Comparison of ENCODE assay signal across 13 cellular contexts in the genomic region with DNA sequence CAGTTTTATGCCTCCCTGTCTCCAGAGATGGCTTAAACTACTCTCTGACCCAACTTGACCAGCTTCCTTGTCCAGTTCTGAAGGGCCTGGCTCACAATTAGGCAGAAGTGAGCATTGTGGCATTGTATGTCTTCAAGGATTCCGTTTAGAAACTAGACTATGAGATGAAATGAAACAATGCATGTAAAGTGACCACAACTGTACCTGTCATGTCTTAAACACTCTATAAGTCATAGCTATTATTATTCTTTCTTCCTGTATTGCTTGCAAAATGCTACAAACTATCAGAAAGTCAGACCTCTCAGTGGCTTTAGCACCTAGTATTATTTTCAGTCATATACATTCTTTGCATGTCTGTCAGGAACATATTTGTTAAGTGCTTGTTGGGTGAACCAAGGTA.
DNase-seq lines count a peak whose midpoint lies in the region; ATAC-seq and TF ChIP-seq lines count a peak whose summit lies in the region.
"Had no signal": no experiment of that assay in that cellular context is flagged by ENCODE, and none has a peak within 500 bp of the region (broad histone marks: within the 10 kb centered on the region; RNA-seq: fewer than 3 reads in every experiment).

No MANE protein-coding gene starts in this region.

- peak; percentile 78 for ATAC-seq in activated CD8-positive, alpha-beta T cell treated with anti-CD3 and anti-CD28 coated beads for 36 hours
- no peak for ATAC-seq in activated CD8-positive, alpha-beta T cell treated with anti-CD3 and anti-CD28 coated beads, Interleukin-2, amount 10 ng/mL, durations not matched to agents 7 days and 5 days
- ATAC-seq in GM21529 (IDR thresholded peaks at IDR 0.05; ENCODE audit: unreplicated experiment) (peak; percentile 95), HG03139 (IDR thresholded peaks at IDR 0.05; ENCODE audit: unreplicated experiment) (peak; percentile 91)
- ATAC-seq: A549 had no signal

- H2BK5ac ChIP-seq in trophoblast cell (ENCODE audit: low read depth, low read length, poor library complexity) = peak overlapping the region; percentile 68

- peaks cover 39% of the 10 kb centered on the region for H3K36me3 Mint-ChIP-seq in activated CD8-positive, alpha-beta T cell treated with anti-CD3 and anti-CD28 coated beads for 36 hours (ENCODE audit: low read depth)
- H3K36me3 Mint-ChIP-seq in activated CD8-positive, alpha-beta T cell treated with anti-CD3 and anti-CD28 coated beads, Interleukin-2, amount 10 ng/mL, durations not matched to agents 7 days and 5 days (ENCODE audit: low read depth) = peaks cover 18% of the 10 kb centered on the region
- H3K36me3 Mint-ChIP-seq in osteocyte (ENCODE audit: unreplicated experiment) (peaks cover 6% of the 10 kb centered on the region), immature natural killer cell (peaks cover 0 to 9% (median 0%) of the 10 kb centered on the region in 3 donors)

- peak overlapping the region; percentile 71 for H3K18ac ChIP-seq in trophoblast cell (ENCODE audit: low read length)

- DNase-seq in activated CD8-positive, alpha-beta T cell treated with anti-CD3 and anti-CD28 coated beads for 36 hours = no peak
- DNase-seq in activated CD8-positive, alpha-beta T cell treated with anti-CD3 and anti-CD28 coated beads, Interleukin-2, amount 10 ng/mL, durations not matched to agents 7 days and 5 days = no peak
- no peak for DNase-seq in trophoblast cell
- DNase-seq in osteocyte (ENCODE audit: extremely low spot score, unreplicated experiment) = no peak
- no peak for DNase-seq in middle frontal gyrus (ENCODE audit: extremely low spot score, low spot score)
- DNase-seq in immature natural killer cell = no peak
- DNase-seq: aorta, spleen, testis, WERI-Rb-1 had no signal

- no peak overlapping the region for H3K27ac Mint-ChIP-seq in activated CD8-positive, alpha-beta T cell treated with anti-CD3 and anti-CD28 coated beads for 36 hours
- H3K27ac Mint-ChIP-seq in activated CD8-positive, alpha-beta T cell treated with anti-CD3 and anti-CD28 coated beads, Interleukin-2, amount 10 ng/mL, durations not matched to agents 7 days and 5 days = no peak overlapping the region
- H3K27ac Mint-ChIP-seq in osteocyte (ENCODE audit: unreplicated experiment) (no peak overlapping the region), immature natural killer cell (no peak overlapping the region)

- no peak overlapping the region for H2AFZ ChIP-seq in trophoblast cell (ENCODE audit: insufficient read depth, low read length, poor library complexity)

- peaks cover 20% of the 10 kb centered on the region for H3K79me1 ChIP-seq in trophoblast cell (ENCODE audit: low read length)

- H3K4me1 ChIP-seq in trophoblast cell (ENCODE audit: control insufficient read depth in 1 of 2, insufficient read depth in 2 of 2, low read length in 2 of 2) = peaks cover 12 to 19% of the 10 kb centered on the region in 2 experiments
- H3K4me1 ChIP-seq: testis had no signal

- no peak overlapping the region for H3K27ac ChIP-seq in trophoblast cell (ENCODE audit: low read depth, low read length)
- H3K27ac ChIP-seq: A549, spleen, testis, WERI-Rb-1 had no signal

- no peak overlapping the region for H4K8ac ChIP-seq in trophoblast cell (ENCODE audit: low read depth, low read length)

- no peak overlapping the region for H3K23ac ChIP-seq in trophoblast cell (ENCODE audit: low read length)

- H3K4me2 ChIP-seq in trophoblast cell (ENCODE audit: low read length) = no peak overlapping the region
- H3K4me2 ChIP-seq: A549 had no signal

- intact Hi-C loops in activated CD8-positive, alpha-beta T cell treated with anti-CD3 and anti-CD28 coated beads for 36 hours (cut with micrococcal nuclease) = loop anchor here (10.0 kb wide), 1 partner anchor 343 kb away; a partner anchor contains a TSS

- peaks cover 0 to 2% of the 10 kb centered on the region in 2 experiments for H3K36me3 ChIP-seq in trophoblast cell (ENCODE audit: control insufficient read depth in 1 of 2, insufficient read depth in 2 of 2, low read length in 2 of 2)
- H3K36me3 ChIP-seq: spleen had no signal

- peak overlapping the region; percentile 79 for H3K4ac ChIP-seq in trophoblast cell (ENCODE audit: low read depth, low read length)

- H3K27me3 ChIP-seq in trophoblast cell (ENCODE audit: insufficient read depth, low read length) = no peaks in the 10 kb centered on the region
- H3K27me3 ChIP-seq: spleen, testis had no signal

- no peak overlapping the region for H4K12ac ChIP-seq in trophoblast cell (ENCODE audit: low read depth, low read length)

- CTCF ChIA-PET in activated CD8-positive, alpha-beta T cell treated with anti-CD3 and anti-CD28 coated beads for 36 hours (lab: Charles Lee) = interaction anchor here (1.0 to 1.8 kb wide), 4 partner anchors 36 to 342 kb away, joined by 3 to 4 read pairs (median 4); a partner anchor contains a TSS
- CTCF ChIA-PET in activated CD8-positive, alpha-beta T cell treated with anti-CD3 and anti-CD28 coated beads, Interleukin-2, amount 10 ng/mL, durations not matched to agents 7 days and 5 days (lab: Charles Lee) = interaction anchor here (1.0 to 7.2 kb wide), 6 partner anchors 13 to 342 kb away, joined by 3 to 96 read pairs (median 4); a partner anchor contains a TSS

- POLR2A ChIA-PET in activated CD8-positive, alpha-beta T cell treated with anti-CD3 and anti-CD28 coated beads for 36 hours (lab: Charles Lee) = interaction anchor here (0.7 to 0.8 kb wide), 2 partner anchors 17 to 28 kb away, joined by 3 to 4 read pairs; no protein-coding TSS in a partner anchor
- POLR2A ChIA-PET in activated CD8-positive, alpha-beta T cell treated with anti-CD3 and anti-CD28 coated beads, Interleukin-2, amount 10 ng/mL, durations not matched to agents 7 days and 5 days (lab: Charles Lee) = no interaction called here

- no peak for TF ChIP-seq CTCF in activated CD8-positive, alpha-beta T cell treated with anti-CD3 and anti-CD28 coated beads for 36 hours (IDR thresholded peaks at IDR 0.05)
- TF ChIP-seq CTCF in osteocyte (IDR thresholded peaks at IDR 0.05) = no peak

- no peaks in the 10 kb centered on the region for H3K9me3 Mint-ChIP-seq in activated CD8-positive, alpha-beta T cell treated with anti-CD3 and anti-CD28 coated beads for 36 hours
- H3K9me3 Mint-ChIP-seq in activated CD8-positive, alpha-beta T cell treated with anti-CD3 and anti-CD28 coated beads, Interleukin-2, amount 10 ng/mL, durations not matched to agents 7 days and 5 days (ENCODE audit: insufficient read depth) = no peaks in the 10 kb centered on the region
- H3K9me3 Mint-ChIP-seq in osteocyte (ENCODE audit: unreplicated experiment) (no peaks in the 10 kb centered on the region), immature natural killer cell (no peaks in the 10 kb centered on the region)

- H3K4me3 ChIP-seq in trophoblast cell (ENCODE audit: low read depth, low read length) = no peak overlapping the region
- H3K4me3 ChIP-seq: A549, spleen, testis had no signal

- peak overlapping the region; percentile 66 for H2BK120ac ChIP-seq in trophoblast cell (ENCODE audit: insufficient read depth, low read length, poor library complexity)

- no peaks in the 10 kb centered on the region for H3K27me3 Mint-ChIP-seq in activated CD8-positive, alpha-beta T cell treated with anti-CD3 and anti-CD28 coated beads for 36 hours
- no peaks in the 10 kb centered on the region for H3K27me3 Mint-ChIP-seq in activated CD8-positive, alpha-beta T cell treated with anti-CD3 and anti-CD28 coated beads, Interleukin-2, amount 10 ng/mL, durations not matched to agents 7 days and 5 days (ENCODE audit: low read depth)
- H3K27me3 Mint-ChIP-seq in osteocyte (ENCODE audit: unreplicated experiment) (no peaks in the 10 kb centered on the region), immature natural killer cell (ENCODE audit: low read depth in 3 of 3) (no peaks in the 10 kb centered on the region)

- H4K91ac ChIP-seq in trophoblast cell (ENCODE audit: low read depth, low read length) = peak overlapping the region; percentile 55

- no CpG with 5 or more reads among the region's 1 CpG for WGBS in trophoblast cell (ENCODE audit: extremely low coverage, insufficient coverage, insufficient read length)

- peak overlapping the region; percentile 62 for H2AK5ac ChIP-seq in trophoblast cell (ENCODE audit: low read length)

- no peak overlapping the region for H3K14ac ChIP-seq in trophoblast cell (ENCODE audit: low read length)

- H3K9ac ChIP-seq in trophoblast cell (ENCODE audit: low read length) = no peak overlapping the region

- peaks cover 1% of the 10 kb centered on the region for H3K79me2 ChIP-seq in trophoblast cell (ENCODE audit: control insufficient read depth, insufficient read depth, low read length, poor library complexity)

- peaks cover 71% of the 10 kb centered on the region for H3K4me1 Mint-ChIP-seq in activated CD8-positive, alpha-beta T cell treated with anti-CD3 and anti-CD28 coated beads for 36 hours (ENCODE audit: low read depth)
- peaks cover 38% of the 10 kb centered on the region for H3K4me1 Mint-ChIP-seq in activated CD8-positive, alpha-beta T cell treated with anti-CD3 and anti-CD28 coated beads, Interleukin-2, amount 10 ng/mL, durations not matched to agents 7 days and 5 days (ENCODE audit: low read depth)
- H3K4me1 Mint-ChIP-seq in osteocyte (ENCODE audit: unreplicated experiment) = peaks cover 54% of the 10 kb centered on the region
- peaks cover 0 to 4% of the 10 kb centered on the region in 2 donors for H3K4me1 Mint-ChIP-seq in immature natural killer cell

- H3K9me3 ChIP-seq in trophoblast cell (ENCODE audit: insufficient read depth, low read depth, low read length) = no peaks in the 10 kb centered on the region
- H3K9me3 ChIP-seq: A549, spleen, testis had no signal

- no peak overlapping the region for H3K4me3 Mint-ChIP-seq in activated CD8-positive, alpha-beta T cell treated with anti-CD3 and anti-CD28 coated beads for 36 hours
- H3K4me3 Mint-ChIP-seq in activated CD8-positive, alpha-beta T cell treated with anti-CD3 and anti-CD28 coated beads, Interleukin-2, amount 10 ng/mL, durations not matched to agents 7 days and 5 days = no peak overlapping the region
- H3K4me3 Mint-ChIP-seq in osteocyte (ENCODE audit: unreplicated experiment) (no peak overlapping the region), immature natural killer cell (no peak overlapping the region)

- H2BK12ac ChIP-seq in trophoblast cell (ENCODE audit: low read length) = peak overlapping the region; percentile 92
